In the genomic region with DNA sequence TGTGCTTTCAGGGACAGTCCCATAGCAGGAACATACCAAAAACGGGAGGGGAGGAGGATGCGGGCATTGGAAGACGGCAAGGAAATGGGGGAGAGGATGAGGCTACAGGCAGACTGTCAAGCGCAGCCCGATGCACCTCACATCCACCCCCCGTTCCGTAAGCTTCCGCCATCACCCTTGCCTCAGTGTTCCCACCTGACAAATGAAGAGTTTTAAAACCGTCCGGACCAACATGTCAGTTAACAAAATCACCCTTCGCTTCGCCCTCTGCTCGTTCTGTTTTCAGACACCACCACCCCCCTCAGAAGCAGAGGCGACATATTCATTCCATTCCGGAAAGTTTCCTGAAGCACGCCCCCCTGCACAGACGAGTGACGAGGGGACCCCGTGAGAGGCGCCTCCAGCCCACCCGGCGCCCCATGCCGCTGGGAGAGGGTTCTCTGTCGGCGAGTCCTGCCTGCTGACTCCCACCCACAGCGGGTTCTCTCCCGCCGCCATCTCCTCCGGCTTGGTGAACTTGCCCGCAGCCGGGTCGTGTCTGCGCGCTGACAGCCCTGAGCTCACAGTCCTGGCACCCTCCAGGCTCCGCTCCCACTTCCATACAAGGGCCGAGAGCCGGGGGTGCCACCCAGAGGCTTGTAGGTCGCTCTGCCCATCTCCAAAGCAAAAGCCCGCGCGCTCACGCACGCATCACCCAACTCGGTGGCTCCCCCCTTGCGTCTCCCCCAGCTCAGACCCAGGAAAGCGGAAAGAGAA, we compare ENCODE assay signal across 8 cellular contexts. TPM values are rescaled to one million over a fixed set of nuclear protein-coding genes. Genes with fewer than 3 reads are reported as not detected.
DNase-seq lines count a peak whose midpoint lies in the region; ATAC-seq, FAIRE-seq and TF ChIP-seq lines count a peak whose summit lies in the region.

No MANE protein-coding gene starts in this region.

- H3K36me3 ChIP-seq in lower lobe of right lung (no peaks in the 10 kb centered on the region), stomach (no peaks in the 10 kb centered on the region)

- TF ChIP-seq CTCF in lower lobe of right lung (IDR thresholded peaks at IDR 0.05) (no peak), stomach (IDR thresholded peaks at IDR 0.05) (no peak), D721Med (IDR thresholded peaks at IDR 0.05; ENCODE audit: insufficient read depth, missing control alignments) (no peak)

- peaks cover 53% of the 10 kb centered on the region for H3K27me3 ChIP-seq in lower lobe of right lung (ENCODE audit: low read depth)
- peaks cover 0 to 84% (median 33%) of the 10 kb centered on the region in 3 donors for H3K27me3 ChIP-seq in stomach

- no peak for FAIRE-seq in D721Med (lab: Jason Lieb, UNC)

- peaks cover 48% of the 10 kb centered on the region for H3K4me1 Mint-ChIP-seq in activated naive CD8-positive, alpha-beta T cell treated with anti-CD3 and anti-CD28 coated beads, Interleukin-2, amount 50 U/mL, for 24 hours

- H3K27ac Mint-ChIP-seq in activated naive CD8-positive, alpha-beta T cell treated with anti-CD3 and anti-CD28 coated beads, Interleukin-2, amount 50 U/mL, for 24 hours = peak overlapping the region; percentile 70

- TF ChIP-seq EP300 in stomach (IDR thresholded peaks at IDR 0.05) = no peak

- H3K9me3 ChIP-seq in lower lobe of right lung = no peaks in the 10 kb centered on the region
- no peaks in the 10 kb centered on the region for H3K9me3 ChIP-seq in stomach

- intact Hi-C loops in lower lobe of right lung (cut with DNase I) = no loop called here
- intact Hi-C loops in stomach (cut with DNase I; ENCODE audit: low total_unique reads) = no loop called here

- H3K27ac ChIP-seq in lower lobe of right lung (no peak overlapping the region), stomach (peak overlapping the region in 4 of 5 donors; percentile 67 to 90 (median 82))

- no peak for TF ChIP-seq POLR2A in stomach (IDR thresholded peaks at IDR 0.05)

- peak overlapping the region; percentile 92 for H3K4me3 Mint-ChIP-seq in activated naive CD8-positive, alpha-beta T cell treated with anti-CD3 and anti-CD28 coated beads, Interleukin-2, amount 50 U/mL, for 24 hours

- H3K4me1 ChIP-seq in lower lobe of right lung (peaks cover 15% of the 10 kb centered on the region), stomach (peaks cover 19 to 74% (median 47%) of the 10 kb centered on the region in 4 donors)

- 2 to 9% (median 6%) methylated on average over 39 to 46 of the region's 46 CpGs for WGBS in stomach, 5 donors

- H3K9me3 Mint-ChIP-seq in activated naive CD8-positive, alpha-beta T cell treated with anti-CD3 and anti-CD28 coated beads, Interleukin-2, amount 50 U/mL, for 24 hours = no peaks in the 10 kb centered on the region

- ATAC-seq in activated naive CD8-positive, alpha-beta T cell treated with anti-CD3 and anti-CD28 coated beads, Interleukin-2, amount 50 U/mL, for 24 hours = peak; percentile 46
- ATAC-seq in lower lobe of right lung (no peak), HG02588 (IDR thresholded peaks at IDR 0.05; ENCODE audit: unreplicated experiment) (no peak), HG02938 (IDR thresholded peaks at IDR 0.05; ENCODE audit: unreplicated experiment) (no peak)

- DNase-seq in NCI-H1436 (lab: John Stamatoyannopoulos, UW) = peak; percentile 12
- DNase-seq in NCI-H1436 treated with DMSO at 0.1 percent for 48 hours (lab: John Stamatoyannopoulos, UW) = no peak
- peak; percentile 60 for DNase-seq in activated naive CD8-positive, alpha-beta T cell treated with anti-CD3 and anti-CD28 coated beads, Interleukin-2, amount 50 U/mL, for 24 hours
- DNase-seq in lower lobe of right lung = no peak
- no peak for DNase-seq in stomach
- no peak for DNase-seq in D721Med (ENCODE audit: insufficient read length, low spot score)

- peaks cover 8% of the 10 kb centered on the region for H3K36me3 Mint-ChIP-seq in activated naive CD8-positive, alpha-beta T cell treated with anti-CD3 and anti-CD28 coated beads, Interleukin-2, amount 50 U/mL, for 24 hours (ENCODE audit: low read depth)

- H3K27me3 Mint-ChIP-seq in activated naive CD8-positive, alpha-beta T cell treated with anti-CD3 and anti-CD28 coated beads, Interleukin-2, amount 50 U/mL, for 24 hours = peaks cover 15% of the 10 kb centered on the region

- peak overlapping the region; percentile 73 for H3K4me3 ChIP-seq in lower lobe of right lung
- peak overlapping the region; percentile 66 to 77 (median 76) for H3K4me3 ChIP-seq in stomach

RNA-seq across cellular contexts. Expression of gene IGSF9B, which starts 1.5 kb away (rescaled TPM):
- 5.5 TPM for total RNA-seq in lower lobe of right lung
- total RNA-seq in stomach = 10 to 100 TPM in 2 of 5 donors, 1 to 10 TPM in 2, under 1 TPM in 1; 0.58 to 22.3 (median 5.5) TPM
- 1 to 10 TPM in 1 of 3 donors, under 1 TPM in 1, not detected in 1; 0.44 to 3.1 TPM for polyA plus RNA-seq in stomach

Comparison
In these comparisons a context has a peak if more than half of its experiments do, and no peak if none do; other contexts are left out.
1. DNase-seq: peak in NCI-H1436 (single experiment) and activated naive CD8-positive, alpha-beta T cell treated with anti-CD3 and anti-CD28 coated beads, Interleukin-2, amount 50 U/mL, for 24 hours (single experiment); none in NCI-H1436 treated with DMSO at 0.1 percent for 48 hours (single experiment), lower lobe of right lung (single experiment), stomach (single experiment) and D721Med (single experiment).